Comparison of ENCODE assay signal across 1 cellular context in genomic region chr4:128060620-128061565, GRCh38.
TF ChIP-seq lines count a peak whose summit lies in the region.

Gene LARP1B, plus strand, starts transcription at chr4:128061312. Its CDS starts 13,640 bp downstream, at chr4:128074952.

TF ChIP-seq in HepG2, 621 proteins besides CTCF, POLR2A, EP300 and RAD21 (continued from another document and continues in another):
- TF ChIP-seq GTF3A (CRISPR knock-in tag; conservative IDR thresholded peaks at IDR 0.05) (no peak), ZFP62 (CRISPR knock-in tag; IDR thresholded peaks at IDR 0.05) (no peak), ZNF672 (CRISPR knock-in tag; IDR thresholded peaks at IDR 0.05) (0 out of 2 replicates have a peak, but pooled peaks have one; percentile 55), NR2F6 (IDR thresholded peaks at IDR 0.05) (no peak), NR2F6 (CRISPR knock-in tag; IDR thresholded peaks at IDR 0.05) (peak; percentile 44; the same call in 1 of the 2 replicates), ZNF530 (CRISPR knock-in tag; IDR thresholded peaks at IDR 0.05; ENCODE audit: low read depth) (no peak), GFI1 (CRISPR knock-in tag; IDR thresholded peaks at IDR 0.05; ENCODE audit: borderline replicate concordance) (no peak), TOPORS (CRISPR knock-in tag; IDR thresholded peaks at IDR 0.05) (peak; percentile 96), ZNF589 (CRISPR knock-in tag; conservative IDR thresholded peaks at IDR 0.05) (peak; percentile 76), SNAPC4 (CRISPR knock-in tag; IDR thresholded peaks at IDR 0.05) (no peak), ZNF724P (CRISPR knock-in tag; IDR thresholded peaks at IDR 0.05; ENCODE audit: borderline replicate concordance) (0 out of 2 replicates have a peak, but pooled peaks have one; percentile 57), ZNF230 (CRISPR knock-in tag; IDR thresholded peaks at IDR 0.05) (peak; percentile 78), SIX4 (CRISPR knock-in tag; IDR thresholded peaks at IDR 0.05) (no peak), CENPBD1 (CRISPR knock-in tag; IDR thresholded peaks at IDR 0.05; ENCODE audit: borderline replicate concordance, low read depth) (peak; percentile 87; the same call in 1 of the 2 replicates), JUND (CRISPR knock-in tag; IDR thresholded peaks at IDR 0.05) (peak; percentile 40; the same call in 1 of the 2 replicates), FOXP4 (CRISPR knock-in tag; IDR thresholded peaks at IDR 0.05) (peak; percentile 24), GMEB1 (CRISPR knock-in tag; IDR thresholded peaks at IDR 0.05; ENCODE audit: borderline replicate concordance) (0 out of 2 replicates have a peak, but pooled peaks have one; percentile 55), LRRFIP1 (CRISPR knock-in tag; conservative IDR thresholded peaks at IDR 0.05) (no peak), HNF1B (CRISPR knock-in tag; IDR thresholded peaks at IDR 0.05) (0 out of 2 replicates have a peak, but pooled peaks have one; percentile 21), AKAP8 (CRISPR knock-in tag; IDR thresholded peaks at IDR 0.05) (no peak), ZNF280B (CRISPR knock-in tag; IDR thresholded peaks at IDR 0.05; ENCODE audit: borderline replicate concordance) (0 out of 2 replicates have a peak, but pooled peaks have one; percentile 44), SMAD3 (CRISPR knock-in tag; IDR thresholded peaks at IDR 0.05) (no peak; the same call in 1 of the 2 replicates), TGIF2 (CRISPR knock-in tag; IDR thresholded peaks at IDR 0.05) (peak; percentile 10; the same call in 1 of the 2 replicates), ZNF430 (CRISPR knock-in tag; IDR thresholded peaks at IDR 0.05) (peak; percentile 31; the same call in 1 of the 2 replicates), CREB1 (IDR thresholded peaks at IDR 0.05) (peak; percentile 88), CREB1 (CRISPR knock-in tag; IDR thresholded peaks at IDR 0.05) (no peak), JARID2 (CRISPR knock-in tag; IDR thresholded peaks at IDR 0.05; ENCODE audit: insufficient replicate concordance) (no peak), TAF1 (CRISPR knock-in tag; IDR thresholded peaks at IDR 0.05) (peak; percentile 88), MZF1 (CRISPR knock-in tag; IDR thresholded peaks at IDR 0.05; ENCODE audit: borderline replicate concordance) (no peak), STAT5B (CRISPR knock-in tag; IDR thresholded peaks at IDR 0.05) (no peak), PLRG1 (conservative IDR thresholded peaks at IDR 0.05) (no peak), CHCHD3 (CRISPR knock-in tag; IDR thresholded peaks at IDR 0.05) (no peak; the same call in 1 of the 2 replicates), KDM5A (IDR thresholded peaks at IDR 0.05; ENCODE audit: borderline replicate concordance, low read length) (no peak; the same call in 1 of the 2 replicates), SRSF1 (optimal IDR thresholded peaks at IDR 0.05; ENCODE audit: low read depth, low read length) (no peak), ZNF496 (CRISPR knock-in tag; IDR thresholded peaks at IDR 0.05; ENCODE audit: insufficient replicate concordance) (no peak), CBFB (CRISPR knock-in tag; IDR thresholded peaks at IDR 0.05) (no peak; the same call in 1 of the 2 replicates), CERS6 (CRISPR knock-in tag; IDR thresholded peaks at IDR 0.05) (no peak), RNF2 (conservative IDR thresholded peaks at IDR 0.05; ENCODE audit: low read depth) (peak; percentile 94), KLF6 (CRISPR knock-in tag; IDR thresholded peaks at IDR 0.05) (peak; percentile 79; the same call in 1 of the 2 replicates), SIN3B (IDR thresholded peaks at IDR 0.05; ENCODE audit: low read length) (no peak), RBM39 (IDR thresholded peaks at IDR 0.05; ENCODE audit: low read depth, low read length, poor library complexity, severe bottlenecking) (peak; percentile 69), ZSCAN22 (CRISPR knock-in tag; IDR thresholded peaks at IDR 0.05) (no peak)
